13 cellular contexts compared by ENCODE assay signal in genomic region chr10:132508497-132509443, GRCh38. TPM values are rescaled to one million over a fixed set of nuclear protein-coding genes. Genes with fewer than 3 reads are reported as not detected.
DNase-seq lines count a peak whose midpoint lies in the region; ATAC-seq and TF ChIP-seq lines count a peak whose summit lies in the region.
"Had no signal": no experiment of that assay in that cellular context is flagged by ENCODE, and none has a peak within 500 bp of the region (broad histone marks: within the 10 kb centered on the region; RNA-seq: fewer than 3 reads in every experiment).

No MANE protein-coding gene starts in this region.

- ATAC-seq in heart right ventricle (peak; percentile 71 to 88 (median 84)), GM21528 (IDR thresholded peaks at IDR 0.05; ENCODE audit: low FRiP score, unreplicated experiment) (no peak), GM21423 (IDR thresholded peaks at IDR 0.05; ENCODE audit: unreplicated experiment) (no peak)

- intact Hi-C loops in heart right ventricle (cut with DNase I): loop anchor here in 5 of 10 donors (2.0 to 10.0 kb wide), 6 partner anchors 41 to 130 kb away; no protein-coding TSS in a partner anchor

- peaks cover 10 to 67% (median 38%) of the 10 kb centered on the region in 9 donors for H3K4me1 ChIP-seq in heart right ventricle
- H3K4me1 ChIP-seq: neural progenitor cell had no signal

- H3K9me3 ChIP-seq in heart right ventricle: peaks cover 0 to 5% (median 0%) of the 10 kb centered on the region in 11 donors

- no peaks in the 10 kb centered on the region for H3K27me3 ChIP-seq in heart right ventricle
- H3K27me3 ChIP-seq: neural progenitor cell had no signal

- H3K4me3 ChIP-seq in heart right ventricle: no peak overlapping the region
- H3K4me3 ChIP-seq: neural progenitor cell had no signal

- H3K27ac ChIP-seq in heart right ventricle: peak overlapping the region in 9 of 10 donors; percentile 8 to 74 (median 59)
- H3K27ac ChIP-seq: neural progenitor cell had no signal

- peak; percentile 44 for DNase-seq in activated effector memory CD4-positive, alpha-beta T cell treated with anti-CD3 and anti-CD28 coated beads, Interleukin-2, amount 50 U/mL, for 16 hours
- no peak for DNase-seq in activated effector memory CD4-positive, alpha-beta T cell treated with Interleukin-2 at 50 U/mL for 16 hours
- peak; percentile 65 to 75 for DNase-seq in heart right ventricle
- peak; percentile 23 for DNase-seq in pons (ENCODE audit: low spot score)
- DNase-seq in NCI-H82 (lab: John Stamatoyannopoulos, UW): no peak
- no peak for DNase-seq in NCI-H1417 (lab: John Stamatoyannopoulos, UW)
- DNase-seq: activated CD4-positive, CD25-positive, alpha-beta regulatory T cell; DND-41; NCI-H345; stimulated activated CD4-positive, alpha-beta T cell treated with anti-CD3 and anti-CD28 coated beads, Interleukin-2, amount 100 ng/mL, for 48 hours had no signal

- no peaks in the 10 kb centered on the region for H3K36me3 ChIP-seq in heart right ventricle
- H3K36me3 ChIP-seq: neural progenitor cell had no signal

- 58 to 59% methylated on average over 19 of the region's 19 CpGs for WGBS in heart right ventricle, 2 donors

- TF ChIP-seq CTCF in heart right ventricle (IDR thresholded peaks at IDR 0.05): peak in 8 of 9 donors; percentile 9 to 68 (median 45)

RNA-seq across cellular contexts. Expression of gene INPP5A, which starts 28.8 kb away (rescaled TPM):
- 100 to 1,000 TPM in 8 of 10 donors, 10 to 100 TPM in 2; 92.6 to 122 (median 109) TPM for total RNA-seq in heart right ventricle
- 10 to 100 TPM; 30.4 to 45.1 TPM for polyA plus RNA-seq in heart right ventricle

Comparison
In these comparisons a context has a peak if more than half of its experiments do, and no peak if none do; other contexts are left out.
1. DNase-seq: peak in activated effector memory CD4-positive, alpha-beta T cell treated with anti-CD3 and anti-CD28 coated beads, Interleukin-2, amount 50 U/mL, for 16 hours (single experiment), heart right ventricle (2 of 2) and pons (single experiment); none in activated effector memory CD4-positive, alpha-beta T cell treated with Interleukin-2 at 50 U/mL for 16 hours (single experiment), NCI-H82 (single experiment) and NCI-H1417 (0 of 3).
2. ATAC-seq: peak in heart right ventricle (8 of 8); none in GM21528 (single experiment) and GM21423 (single experiment).